ENCODE assay signal across 8 cellular contexts in genomic region chr22:32926600-32926999, GRCh38.
DNase-seq lines count a peak whose midpoint lies in the region; ATAC-seq and TF ChIP-seq lines count a peak whose summit lies in the region.

No MANE protein-coding gene starts in this region.

- peaks cover 34% of the 10 kb centered on the region for H3K27me3 Mint-ChIP-seq in Calu3 (ENCODE audit: unreplicated experiment)

- intact Hi-C loops in Calu3 (cut with micrococcal nuclease; ENCODE audit: unreplicated experiment): loop anchor here (1.0 kb wide), 1 partner anchor 60 kb away; no protein-coding TSS in a partner anchor
- intact Hi-C loops in lower lobe of right lung (cut with DNase I): no loop called here

- H3K9me3 ChIP-seq in lower lobe of right lung: no peaks in the 10 kb centered on the region

- no peak overlapping the region for H3K4me3 Mint-ChIP-seq in Calu3 (ENCODE audit: low read depth, unreplicated experiment)

- H3K27ac Mint-ChIP-seq in Calu3 (ENCODE audit: unreplicated experiment): no peak overlapping the region

- TF ChIP-seq CTCF in Calu3 (IDR thresholded peaks at IDR 0.05; ENCODE audit: unreplicated experiment) (peak; percentile 53), lower lobe of right lung (IDR thresholded peaks at IDR 0.05) (peak; percentile 72)

- BruUV-seq in Calu3 (replicated peaks; lab: Mats Ljungman, UMichigan): no TSS peak

- H3K4me1 ChIP-seq in lower lobe of right lung: no peaks in the 10 kb centered on the region

- H3K4me1 Mint-ChIP-seq in Calu3 (ENCODE audit: low read depth, unreplicated experiment): no peaks in the 10 kb centered on the region

- no peaks in the 10 kb centered on the region for H3K36me3 Mint-ChIP-seq in Calu3 (ENCODE audit: insufficient read depth, unreplicated experiment)

- H3K4me3 ChIP-seq in Jurkat, Clone E6-1 (ENCODE audit: low read length): no peak overlapping the region
- no peak overlapping the region for H3K4me3 ChIP-seq in lower lobe of right lung

- no peaks in the 10 kb centered on the region for H3K27me3 ChIP-seq in lower lobe of right lung (ENCODE audit: low read depth)

- CTCF ChIA-PET in Calu3 (lab: Charles Lee): no interaction called here

- H3K27ac ChIP-seq in lower lobe of right lung: no peak overlapping the region

- H3K36me3 ChIP-seq in lower lobe of right lung: no peaks in the 10 kb centered on the region

- ATAC-seq in lower lobe of right lung (no peak), GM21423 (IDR thresholded peaks at IDR 0.05; ENCODE audit: unreplicated experiment) (no peak)

- DNase-seq in Calu3 (peak; percentile 34), astrocyte of the hippocampus (ENCODE audit: low read depth, low spot score) (peak; percentile 36), lower lobe of right lung (no peak), pons (ENCODE audit: low spot score) (no peak), A172 (ENCODE audit: low spot score) (no peak), HPDE6-E6E7 (ENCODE audit: extremely low spot score) (no peak)
- peak; percentile 28 for DNase-seq in Jurkat, Clone E6-1 (ENCODE audit: low read depth, low spot score)

- no peaks in the 10 kb centered on the region for H3K9me3 Mint-ChIP-seq in Calu3 (ENCODE audit: low read depth, unreplicated experiment)

Comparison
In these comparisons a context has a peak if more than half of its experiments do, and no peak if none do; other contexts are left out.
1. DNase-seq: peak in Calu3 (single experiment), Jurkat, Clone E6-1 (single experiment) and astrocyte of the hippocampus (single experiment); none in lower lobe of right lung (single experiment), pons (single experiment), A172 (single experiment) and HPDE6-E6E7 (single experiment).